1 cellular context compared by ENCODE assay signal in genomic region chr10:48205918-48206317, GRCh38.
TF ChIP-seq lines count a peak whose summit lies in the region.

No MANE protein-coding gene starts in this region.

TF ChIP-seq in GM12878, 131 proteins besides CTCF, POLR2A, EP300 and RAD21 (continued from another document):
- TF ChIP-seq ATF7 (IDR thresholded peaks at IDR 0.05; ENCODE audit: low read depth) = peak; percentile 11; the same call in 1 of the 2 replicates
- no peak for TF ChIP-seq HSF1 (IDR thresholded peaks at IDR 0.05; ENCODE audit: low read depth, low read length)
- TF ChIP-seq MEF2A (IDR thresholded peaks at IDR 0.05; ENCODE audit: insufficient read depth, low read depth, low read length) = 0 out of 2 replicates have a peak, but pooled peaks have one; percentile 31
- TF ChIP-seq PKNOX1 (IDR thresholded peaks at IDR 0.05) = 0 out of 2 replicates have a peak, but pooled peaks have one; percentile 18
